ENCODE assay signal across 3 cellular contexts in genomic region chr20:64214952-64215351, GRCh38.
TF ChIP-seq lines count a peak whose summit lies in the region.

No MANE protein-coding gene starts in this region.

TF ChIP-seq in SK-N-SH, 30 proteins besides CTCF, POLR2A, EP300 and RAD21:
- TF ChIP-seq ELF1 (IDR thresholded peaks at IDR 0.05) (no peak), MXI1 (IDR thresholded peaks at IDR 0.05; ENCODE audit: low read depth, low read length) (peak; percentile 47; the same call in 1 of the 2 replicates), MAX (IDR thresholded peaks at IDR 0.05; ENCODE audit: low read depth) (no peak), GATA2 (CRISPR knock-in tag; IDR thresholded peaks at IDR 0.05) (0 out of 2 replicates have a peak, but pooled peaks have one; percentile 8), ZBTB33 (IDR thresholded peaks at IDR 0.05; ENCODE audit: borderline replicate concordance, low read depth) (no peak), CHD2 (IDR thresholded peaks at IDR 0.05; ENCODE audit: low read length, partially characterized antibody) (peak; percentile 12)

TF ChIP-seq in SK-N-SH treated with all-trans-retinoic acid at 6 μM for 48 hours, 23 proteins besides CTCF, POLR2A, EP300 and RAD21:
- TF ChIP-seq CREB5 (CRISPR knock-in tag; IDR thresholded peaks at IDR 0.05; ENCODE audit: low read depth) = no peak
- no peak for TF ChIP-seq GLIS3 (CRISPR knock-in tag; IDR thresholded peaks at IDR 0.05)
- no peak for TF ChIP-seq BACH2 (CRISPR knock-in tag; IDR thresholded peaks at IDR 0.05; ENCODE audit: borderline replicate concordance)
- TF ChIP-seq ESRRG (CRISPR knock-in tag; IDR thresholded peaks at IDR 0.05) = no peak
- TF ChIP-seq PPARA (CRISPR knock-in tag; IDR thresholded peaks at IDR 0.05; ENCODE audit: borderline replicate concordance) = no peak
- TF ChIP-seq ARNTL (CRISPR knock-in tag; IDR thresholded peaks at IDR 0.05; ENCODE audit: borderline replicate concordance, low read depth) = no peak
- TF ChIP-seq POU6F1 (CRISPR knock-in tag; IDR thresholded peaks at IDR 0.05; ENCODE audit: borderline replicate concordance, low read depth) = no peak

TF ChIP-seq in HEK293, 187 proteins besides CTCF, POLR2A, EP300 and RAD21:
- TF ChIP-seq ZNF544 (tag by site-specific recombination; IDR thresholded peaks at IDR 0.05) = no peak
- TF ChIP-seq ZIC2 (tag by site-specific recombination; IDR thresholded peaks at IDR 0.05) = peak; percentile 60
- peak; percentile 50 for TF ChIP-seq ZFHX2 (tag by site-specific recombination; conservative IDR thresholded peaks at IDR 0.05)
- no peak for TF ChIP-seq ZSCAN5A (tag by site-specific recombination; IDR thresholded peaks at IDR 0.05)
- TF ChIP-seq ZNF76 (tag by site-specific recombination; IDR thresholded peaks at IDR 0.05; ENCODE audit: borderline replicate concordance, low read depth) = no peak
- TF ChIP-seq ZNF148 (tag by site-specific recombination; IDR thresholded peaks at IDR 0.05; ENCODE audit: borderline replicate concordance) = no peak
TF ChIP-seq in HEK293: peak in this region for 2.
